37 cellular contexts compared by ENCODE assay signal in genomic region chrX:16307950-16308349, GRCh38.
"Had no signal": no experiment of that assay in that cellular context is flagged by ENCODE, and none has a peak within 500 bp of the region (broad histone marks: within the 10 kb centered on the region; RNA-seq: fewer than 3 reads in every experiment).

No MANE protein-coding gene starts in this region.

- H3K36me3 ChIP-seq: ascending aorta, breast epithelium, MG63, Peyer's patch, SJSA1 had no signal

- H3K9me3 ChIP-seq: ascending aorta, body of pancreas, breast epithelium, MG63, Peyer's patch, SJSA1, SK-N-SH had no signal

- H3K27me3 Mint-ChIP-seq: activated CD4-positive, alpha-beta T cell treated with anti-CD3 and anti-CD28 coated beads, Interleukin-2, amount 10 ng/mL, durations not matched to agents 24 days and 14 days had no signal

- H3K9ac ChIP-seq: SK-N-SH had no signal

- ATAC-seq: activated CD8-positive, alpha-beta T cell treated with anti-CD3 and anti-CD28 coated beads, Interleukin-2, amount 10 ng/mL, durations not matched to agents 7 days and 5 days; body of pancreas; PC-3 had no signal

- DNase-seq: activated CD4-positive, alpha-beta T cell treated with anti-CD3 and anti-CD28 coated beads, Interleukin-2, amount 10 ng/mL, durations not matched to agents 24 days and 14 days; activated CD4-positive, alpha-beta T cell treated with anti-CD3 and anti-CD28 coated beads, Interleukin-2, amount 50 U/mL, for 4 hours; activated CD8-positive, alpha-beta T cell treated with anti-CD3 and anti-CD28 coated beads, Interleukin-2, amount 10 ng/mL, durations not matched to agents 7 days and 5 days; activated gamma-delta T cell; activated naive CD4-positive, alpha-beta T cell treated with Interleukin-2 at 50 U/mL for 16 hours; activated naive CD8-positive, alpha-beta T cell treated with anti-CD3 and anti-CD28 coated beads, Interleukin-2, amount 10 ng/mL, durations not matched to agents 7 days and 5 days; activated T-cell treated with anti-CD3 and anti-CD28 coated beads, Interleukin-2, amount 50 U/mL, for 24 hours; amygdala; body of pancreas; caudate nucleus; cerebellar nuclear complex; Kasumi-1; MG63; NCI-H1048; NCI-H1105 treated with DMSO at 0.1 percent for 48 hours; NCI-H1436; NCI-H1694; NCI-H1930; NCI-H2081 treated with DMSO at 0.1 percent for 48 hours; NCI-H226; NCI-H446 treated with DMSO at 0.1 percent for 48 hours; NCI-H524; NCI-H69; NK-92 treated with Interleukin-12 subunit alpha and Interleukin-12 subunit beta, amount 100 ng/mL, for 24 hours; PC-3; Peyer's patch; RPMI8226; SHP77 treated with DMSO at 0.1 percent for 48 hours; SK-N-SH had no signal

- H3K4me3 ChIP-seq: ascending aorta, body of pancreas, breast epithelium, MG63, Peyer's patch, SJSA1 had no signal

- H3K27me3 ChIP-seq: ascending aorta, body of pancreas, MG63, Peyer's patch, SJSA1 had no signal

- H3K4me3 Mint-ChIP-seq: activated CD4-positive, alpha-beta T cell treated with anti-CD3 and anti-CD28 coated beads, Interleukin-2, amount 10 ng/mL, durations not matched to agents 24 days and 14 days; activated CD8-positive, alpha-beta T cell treated with anti-CD3 and anti-CD28 coated beads, Interleukin-2, amount 10 ng/mL, durations not matched to agents 7 days and 5 days; activated naive CD4-positive, alpha-beta T cell treated with anti-CD3 and anti-CD28 coated beads, Interleukin-2, amount 50 U/mL, for 24 hours; activated naive CD8-positive, alpha-beta T cell treated with anti-CD3 and anti-CD28 coated beads, Interleukin-2, amount 10 ng/mL, durations not matched to agents 7 days and 5 days; activated T-cell treated with anti-CD3 and anti-CD28 coated beads, Interleukin-2, amount 50 U/mL, for 24 hours; T-helper 1 cell treated with Interleukin-12 subunit alpha and Interleukin-12 subunit beta and Interleukin-4 antibody, amounts not matched to agents 30 μg/mL and 1 μg/mL, for 36 hours; T-helper 2 cell treated with Interferon-gamma antibody and Interleukin-4, amounts not matched to agents 5 μg/mL and 100 μg/mL, for 36 hours had no signal

- H3K36me3 Mint-ChIP-seq: activated naive CD4-positive, alpha-beta T cell treated with anti-CD3 and anti-CD28 coated beads, Interleukin-2, amount 50 U/mL, for 24 hours; activated naive CD8-positive, alpha-beta T cell treated with anti-CD3 and anti-CD28 coated beads, Interleukin-2, amount 10 ng/mL, durations not matched to agents 7 days and 5 days had no signal

- H3K4me1 ChIP-seq: ascending aorta, body of pancreas, breast epithelium, Peyer's patch, SJSA1 had no signal

- H3K9me3 Mint-ChIP-seq: activated CD4-positive, alpha-beta T cell treated with anti-CD3 and anti-CD28 coated beads, Interleukin-2, amount 10 ng/mL, durations not matched to agents 24 days and 14 days; activated naive CD4-positive, alpha-beta T cell treated with anti-CD3 and anti-CD28 coated beads, Interleukin-2, amount 50 U/mL, for 24 hours; activated naive CD8-positive, alpha-beta T cell treated with anti-CD3 and anti-CD28 coated beads, Interleukin-2, amount 10 ng/mL, durations not matched to agents 7 days and 5 days; activated T-cell treated with anti-CD3 and anti-CD28 coated beads, Interleukin-2, amount 50 U/mL, for 24 hours; activated T-helper 2 cell treated with anti-CD3 and anti-CD28 coated beads, Interferon-gamma antibody, Interleukin-2, Interleukin-4, amounts not matched to agents 10 μg/mL and 5 μg/mL and 100 μg/mL, durations not matched to agents 14 hours and 24 hours and 36 hours; T-helper 1 cell treated with Interleukin-12 subunit alpha and Interleukin-12 subunit beta and Interleukin-4 antibody, amounts not matched to agents 30 μg/mL and 1 μg/mL, for 36 hours; T-helper 2 cell treated with Interferon-gamma antibody and Interleukin-4, amounts not matched to agents 5 μg/mL and 100 μg/mL, for 36 hours had no signal

- H3K4me2 ChIP-seq: SK-N-SH had no signal

- H3K27ac Mint-ChIP-seq: activated CD4-positive, alpha-beta T cell treated with anti-CD3 and anti-CD28 coated beads, Interleukin-2, amount 10 ng/mL, durations not matched to agents 24 days and 14 days; activated CD8-positive, alpha-beta T cell treated with anti-CD3 and anti-CD28 coated beads, Interleukin-2, amount 10 ng/mL, durations not matched to agents 7 days and 5 days; activated naive CD4-positive, alpha-beta T cell treated with anti-CD3 and anti-CD28 coated beads, Interleukin-2, amount 50 U/mL, for 24 hours; activated naive CD8-positive, alpha-beta T cell treated with anti-CD3 and anti-CD28 coated beads, Interleukin-2, amount 10 ng/mL, durations not matched to agents 7 days and 5 days; activated T-cell treated with anti-CD3 and anti-CD28 coated beads, Interleukin-2, amount 50 U/mL, for 24 hours; activated T-helper 2 cell treated with anti-CD3 and anti-CD28 coated beads, Interferon-gamma antibody, Interleukin-2, Interleukin-4, amounts not matched to agents 10 μg/mL and 5 μg/mL and 100 μg/mL, durations not matched to agents 14 hours and 24 hours and 36 hours; T-helper 1 cell treated with Interleukin-12 subunit alpha and Interleukin-12 subunit beta and Interleukin-4 antibody, amounts not matched to agents 30 μg/mL and 1 μg/mL, for 36 hours; T-helper 2 cell treated with Interferon-gamma antibody and Interleukin-4, amounts not matched to agents 5 μg/mL and 100 μg/mL, for 36 hours had no signal

- H3K4me1 Mint-ChIP-seq: activated CD4-positive, alpha-beta T cell treated with anti-CD3 and anti-CD28 coated beads, Interleukin-2, amount 10 ng/mL, durations not matched to agents 24 days and 14 days; activated naive CD4-positive, alpha-beta T cell treated with anti-CD3 and anti-CD28 coated beads, Interleukin-2, amount 50 U/mL, for 24 hours; activated naive CD8-positive, alpha-beta T cell treated with anti-CD3 and anti-CD28 coated beads, Interleukin-2, amount 10 ng/mL, durations not matched to agents 7 days and 5 days had no signal

- H3K27ac ChIP-seq: ascending aorta, body of pancreas, breast epithelium, Peyer's patch, SJSA1 had no signal

- FAIRE-seq: TTC549 had no signal
